Comparison of ENCODE assay signal across 22 cellular contexts in the genomic region with DNA sequence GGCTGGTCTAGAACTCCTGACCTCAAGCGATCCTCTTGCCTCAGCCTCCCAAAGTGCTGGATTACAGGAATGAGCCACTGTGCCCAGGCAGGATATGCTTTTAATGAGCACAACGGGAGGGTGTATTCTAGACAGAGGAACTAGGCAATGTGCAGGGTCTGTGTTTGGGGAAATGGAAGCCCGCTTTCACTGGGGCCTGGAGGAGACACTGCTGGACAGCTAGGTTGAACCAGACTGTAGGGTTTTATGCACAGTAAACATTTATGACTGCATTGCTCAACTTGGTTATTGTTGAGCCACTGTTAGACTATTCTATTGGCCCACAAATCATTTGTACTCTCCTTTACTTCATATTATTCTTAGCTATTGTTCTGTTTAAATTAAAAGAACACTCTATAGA.
"Had no signal": no experiment of that assay in that cellular context is flagged by ENCODE, and none has a peak within 500 bp of the region (broad histone marks: within the 10 kb centered on the region; RNA-seq: fewer than 3 reads in every experiment).

No MANE protein-coding gene starts in this region.

- H3K27ac Mint-ChIP-seq: activated CD4-positive, alpha-beta memory T cell treated with anti-CD3 and anti-CD28 coated beads for 36 hours; activated naive CD4-positive, alpha-beta T cell treated with anti-CD3 and anti-CD28 coated beads, Interleukin-2, amount 10 ng/mL, durations not matched to agents 7 days and 5 days; activated naive CD8-positive, alpha-beta T cell treated with anti-CD3 and anti-CD28 coated beads, Interleukin-2, amount 50 U/mL, for 24 hours; activated T-cell treated with anti-CD3 and anti-CD28 coated beads, Interleukin-2, amount 50 U/mL, for 24 hours; activated T-helper 2 cell treated with anti-CD3 and anti-CD28 coated beads, Interferon-gamma antibody, Interleukin-2, Interleukin-4, amounts not matched to agents 10 μg/mL and 5 μg/mL and 100 μg/mL, durations not matched to agents 14 hours and 24 hours and 36 hours; nephron; T-helper 2 cell treated with Interferon-gamma antibody and Interleukin-4, amounts not matched to agents 5 μg/mL and 100 μg/mL, for 36 hours; WTC11 had no signal

- H3K4me1 ChIP-seq: foreskin keratinocyte, lower lobe of right lung, transverse colon, vagina had no signal

- H3K4me3 Mint-ChIP-seq: activated CD4-positive, alpha-beta memory T cell treated with anti-CD3 and anti-CD28 coated beads for 36 hours; activated naive CD4-positive, alpha-beta T cell treated with anti-CD3 and anti-CD28 coated beads, Interleukin-2, amount 10 ng/mL, durations not matched to agents 7 days and 5 days; activated naive CD8-positive, alpha-beta T cell treated with anti-CD3 and anti-CD28 coated beads, Interleukin-2, amount 50 U/mL, for 24 hours; activated T-cell treated with anti-CD3 and anti-CD28 coated beads, Interleukin-2, amount 50 U/mL, for 24 hours; brain; nephron; T-helper 2 cell treated with Interferon-gamma antibody and Interleukin-4, amounts not matched to agents 5 μg/mL and 100 μg/mL, for 36 hours; WTC11 had no signal

- H3K4me1 Mint-ChIP-seq: activated naive CD8-positive, alpha-beta T cell treated with anti-CD3 and anti-CD28 coated beads, Interleukin-2, amount 50 U/mL, for 24 hours had no signal

- ATAC-seq: activated naive CD8-positive, alpha-beta T cell treated with anti-CD3 and anti-CD28 coated beads, Interleukin-2, amount 50 U/mL, for 24 hours; foreskin keratinocyte; stimulated activated naive CD8-positive, alpha-beta T cell treated with anti-CD3 and anti-CD28 coated beads, Interleukin-15, Interleukin-2, amounts not matched to agents 100 U/mL and 50 U/mL, for 24 hours; WTC11 had no signal

- H3K9me3 Mint-ChIP-seq: activated CD4-positive, alpha-beta memory T cell treated with anti-CD3 and anti-CD28 coated beads for 36 hours; activated naive CD4-positive, alpha-beta T cell treated with anti-CD3 and anti-CD28 coated beads, Interleukin-2, amount 10 ng/mL, durations not matched to agents 7 days and 5 days; activated naive CD8-positive, alpha-beta T cell treated with anti-CD3 and anti-CD28 coated beads, Interleukin-2, amount 50 U/mL, for 24 hours; activated T-cell treated with anti-CD3 and anti-CD28 coated beads, Interleukin-2, amount 50 U/mL, for 24 hours; activated T-helper 2 cell treated with anti-CD3 and anti-CD28 coated beads, Interferon-gamma antibody, Interleukin-2, Interleukin-4, amounts not matched to agents 10 μg/mL and 5 μg/mL and 100 μg/mL, durations not matched to agents 14 hours and 24 hours and 36 hours; nephron; T-helper 2 cell treated with Interferon-gamma antibody and Interleukin-4, amounts not matched to agents 5 μg/mL and 100 μg/mL, for 36 hours had no signal

- H3K27me3 Mint-ChIP-seq: activated CD4-positive, alpha-beta memory T cell treated with anti-CD3 and anti-CD28 coated beads for 36 hours; activated naive CD8-positive, alpha-beta T cell treated with anti-CD3 and anti-CD28 coated beads, Interleukin-2, amount 50 U/mL, for 24 hours; activated T-cell treated with anti-CD3 and anti-CD28 coated beads, Interleukin-2, amount 50 U/mL, for 24 hours; brain had no signal

- H3K9me3 ChIP-seq: lower lobe of right lung, transverse colon, vagina had no signal

- H3K27me3 ChIP-seq: foreskin keratinocyte, transverse colon, vagina had no signal

- H3K4me3 ChIP-seq: lower lobe of right lung, skin epidermis, transverse colon, vagina had no signal

- DNase-seq: activated CD4-positive, alpha-beta memory T cell treated with anti-CD3 and anti-CD28 coated beads for 36 hours; activated CD4-positive, alpha-beta T cell treated with anti-CD3 and anti-CD28 coated beads for 4 hours; activated naive CD4-positive, alpha-beta T cell treated with anti-CD3 and anti-CD28 coated beads, Interleukin-2, amount 10 ng/mL, durations not matched to agents 7 days and 5 days; activated naive CD8-positive, alpha-beta T cell treated with anti-CD3 and anti-CD28 coated beads, Interleukin-2, amount 50 U/mL, for 24 hours; activated T-cell treated with anti-CD3 and anti-CD28 coated beads, Interleukin-2, amount 50 U/mL, for 24 hours; anterior cingulate cortex; central memory CD4-positive, alpha-beta T cell; foreskin keratinocyte; glutamatergic neuron; hippocampal formation; lower lobe of right lung; occipital lobe; retina; stimulated activated naive CD8-positive, alpha-beta T cell treated with anti-CD3 and anti-CD28 coated beads, Interleukin-15, Interleukin-2, amounts not matched to agents 100 U/mL and 50 U/mL, for 24 hours; transverse colon had no signal

- H3K27ac ChIP-seq: foreskin keratinocyte, lower lobe of right lung, transverse colon had no signal

- H3K36me3 Mint-ChIP-seq: activated CD4-positive, alpha-beta memory T cell treated with anti-CD3 and anti-CD28 coated beads for 36 hours; activated naive CD4-positive, alpha-beta T cell treated with anti-CD3 and anti-CD28 coated beads, Interleukin-2, amount 10 ng/mL, durations not matched to agents 7 days and 5 days; brain; WTC11 had no signal

- H3K36me3 ChIP-seq: lower lobe of right lung, transverse colon, vagina had no signal
